1 cellular context compared by ENCODE assay signal in the genomic region with DNA sequence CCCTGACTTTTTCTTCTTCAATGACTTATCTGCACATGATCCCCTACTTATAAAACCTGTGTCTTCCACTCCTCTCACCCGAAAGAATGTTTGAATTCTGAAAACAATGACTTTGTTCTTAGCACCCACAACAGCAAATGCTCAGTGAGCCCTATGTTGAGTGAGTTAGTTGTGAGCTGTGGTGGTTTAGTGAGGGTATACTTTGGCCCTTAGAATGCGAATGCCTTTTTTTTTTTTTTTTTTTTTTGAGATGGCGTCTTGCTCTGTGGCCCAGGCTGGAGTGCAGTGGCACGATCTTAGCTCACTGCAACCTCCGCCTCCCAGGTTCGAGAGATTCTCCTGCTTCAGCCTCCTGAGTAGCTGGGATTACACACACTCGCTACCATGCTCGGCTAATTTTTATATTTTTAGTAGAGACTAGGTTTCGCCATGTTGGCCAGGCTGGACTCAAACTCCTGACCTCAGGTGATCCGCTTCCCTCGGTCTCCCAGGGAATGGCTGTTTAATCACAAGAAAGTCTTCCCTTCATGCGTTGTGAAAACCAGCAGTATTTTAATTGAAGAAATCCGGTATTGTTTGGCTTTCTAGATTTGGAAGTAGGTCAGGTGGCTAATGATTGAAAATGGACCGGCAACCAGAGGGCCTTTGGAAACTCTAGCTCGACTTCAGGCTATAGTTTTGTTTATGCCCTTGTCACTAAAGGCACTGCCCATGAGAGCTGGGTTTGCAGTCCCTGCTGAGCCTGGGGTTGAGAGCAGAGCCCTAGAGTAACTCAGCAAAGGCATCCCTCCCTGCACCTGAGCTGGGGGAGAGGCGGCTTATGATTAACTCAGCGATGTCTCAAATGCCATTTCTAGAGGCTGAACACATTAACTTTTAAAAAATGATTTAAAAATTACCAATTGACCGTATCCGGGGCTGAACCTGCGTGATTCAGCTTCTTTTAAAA.
TF ChIP-seq lines count a peak whose summit lies in the region.

No MANE protein-coding gene starts in this region.

TF ChIP-seq in HEK293T, 16 proteins besides CTCF, POLR2A, EP300 and RAD21:
- no peak for TF ChIP-seq FOXM1 (IDR thresholded peaks at IDR 0.05; ENCODE audit: borderline replicate concordance)
